In genomic region chr22:49432211-49432905, GRCh38 we compare ENCODE assay signal across 18 cellular contexts.
"Had no signal": no experiment of that assay in that cellular context is flagged by ENCODE, and none has a peak within 500 bp of the region (broad histone marks: within the 10 kb centered on the region; RNA-seq: fewer than 3 reads in every experiment).

No MANE protein-coding gene starts in this region.

- H3K4me3 ChIP-seq: gastrocnemius medialis, left ventricle myocardium inferior, pancreas, psoas muscle had no signal

- H3K27ac Mint-ChIP-seq: naive thymus-derived CD4-positive, alpha-beta T cell had no signal

- H3K4me1 Mint-ChIP-seq: central memory CD8-positive, alpha-beta T cell; naive thymus-derived CD4-positive, alpha-beta T cell; neural crest cell had no signal

- H3K36me3 ChIP-seq: gastrocnemius medialis, left ventricle myocardium inferior, pancreas had no signal

- DNase-seq: cortex of kidney; effector memory CD4-positive, alpha-beta T cell; gastrocnemius medialis; glutamatergic neuron; left ventricle myocardium inferior; mesendoderm; naive thymus-derived CD4-positive, alpha-beta T cell; nucleus accumbens; pancreas; psoas muscle; retina; stimulated activated CD4-positive, alpha-beta T cell treated with anti-CD3 and anti-CD28 coated beads, Interleukin-2, amount 100 ng/mL, for 24 hours; stimulated activated naive CD4-positive, alpha-beta T cell; trophoblast cell had no signal

- H3K9me3 Mint-ChIP-seq: central memory CD8-positive, alpha-beta T cell; neural crest cell had no signal

- H3K4me1 ChIP-seq: gastrocnemius medialis, left ventricle myocardium inferior, pancreas, psoas muscle had no signal

- ATAC-seq: esophagus mucosa; gastrocnemius medialis; naive thymus-derived CD4-positive, alpha-beta T cell; pancreas; psoas muscle; sciatic nerve had no signal

- H3K4me3 Mint-ChIP-seq: central memory CD8-positive, alpha-beta T cell; naive thymus-derived CD4-positive, alpha-beta T cell; neural crest cell had no signal

- H3K27me3 ChIP-seq: pancreas had no signal

- H3K27ac ChIP-seq: gastrocnemius medialis, left ventricle myocardium inferior, pancreas, psoas muscle had no signal
